Comparison of ENCODE assay signal across 30 cellular contexts in the genomic region with DNA sequence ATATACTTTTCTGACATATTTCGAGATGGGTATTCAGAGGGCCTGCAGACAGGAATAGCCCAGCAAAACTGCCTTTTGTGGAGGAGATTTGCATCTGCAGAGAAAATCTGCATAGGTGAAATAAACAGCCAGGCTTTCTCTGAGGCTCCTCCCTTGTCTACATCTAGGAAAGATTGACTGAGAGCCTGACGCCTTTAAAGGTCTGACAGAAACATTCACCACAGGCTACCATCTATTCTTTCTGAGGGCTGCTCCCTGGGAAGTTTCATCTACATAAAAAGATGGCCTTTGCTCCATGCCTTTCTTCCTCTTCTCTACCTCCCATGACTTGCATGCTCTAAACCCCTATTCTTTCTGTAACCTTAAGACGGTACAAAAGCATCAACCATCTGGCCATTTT. TPM values are rescaled to one million over a fixed set of nuclear protein-coding genes. Genes with fewer than 3 reads are reported as not detected.
DNase-seq lines count a peak whose midpoint lies in the region; ATAC-seq and TF ChIP-seq lines count a peak whose summit lies in the region.
"Had no signal": no experiment of that assay in that cellular context is flagged by ENCODE, and none has a peak within 500 bp of the region (broad histone marks: within the 10 kb centered on the region; RNA-seq: fewer than 3 reads in every experiment).

No MANE protein-coding gene starts in this region.

- peak overlapping the region; percentile 26; the same call in 1 of the 3 replicates for H3K4me3 Mint-ChIP-seq in GM23338
- no peak overlapping the region for H3K4me3 Mint-ChIP-seq in endodermal cell
- no peak overlapping the region for H3K4me3 Mint-ChIP-seq in neural progenitor cell
- H3K4me3 Mint-ChIP-seq: activated CD8-positive, alpha-beta T cell treated with anti-CD3 and anti-CD28 coated beads, Interleukin-2, amount 10 ng/mL, durations not matched to agents 7 days and 5 days; activated naive CD8-positive, alpha-beta T cell treated with anti-CD3 and anti-CD28 coated beads for 36 hours; dendritic cell treated with granulocyte-macrophage colony-stimulating factor and Interleukin-4, amounts not matched to agents 40 ng/mL and 50 ng/mL, for 4 days; natural killer cell had no signal

- peak overlapping the region; percentile 99 for H3K27ac Mint-ChIP-seq in GM23338
- peak overlapping the region; percentile 69 for H3K27ac Mint-ChIP-seq in endodermal cell
- H3K27ac Mint-ChIP-seq in neural progenitor cell: peak overlapping the region; percentile 95
- H3K27ac Mint-ChIP-seq: activated CD8-positive, alpha-beta T cell treated with anti-CD3 and anti-CD28 coated beads, Interleukin-2, amount 10 ng/mL, durations not matched to agents 7 days and 5 days; activated naive CD8-positive, alpha-beta T cell treated with anti-CD3 and anti-CD28 coated beads for 36 hours; dendritic cell treated with granulocyte-macrophage colony-stimulating factor and Interleukin-4, amounts not matched to agents 40 ng/mL and 50 ng/mL, for 4 days; natural killer cell had no signal

- peaks cover 3% of the 10 kb centered on the region for H3F3A ChIP-seq in GM23338 (replicated peaks; ENCODE audit: low read depth)
- H3F3A ChIP-seq in neural progenitor cell (ENCODE audit: low read depth): peaks cover 30% of the 10 kb centered on the region

- peaks cover 11% of the 10 kb centered on the region; the same call in 1 of the 2 replicates for H3K4me1 ChIP-seq in GM23338 (ENCODE audit: insufficient read depth)
- no peaks in the 10 kb centered on the region for H3K4me1 ChIP-seq in NT2/D1 (ENCODE audit: insufficient read depth, insufficient read length)
- H3K4me1 ChIP-seq in endodermal cell (ENCODE audit: control insufficient read depth, insufficient read depth, low read length): peaks cover 12% of the 10 kb centered on the region
- H3K4me1 ChIP-seq in neural progenitor cell: peaks cover 26% of the 10 kb centered on the region
- H3K4me1 ChIP-seq in heart right ventricle: peaks cover 0 to 20% (median 0%) of the 10 kb centered on the region in 9 donors
- H3K4me1 ChIP-seq: ascending aorta, BE2C, lower lobe of right lung, pancreas had no signal

- H3K9me3 ChIP-seq in NT2/D1 (ENCODE audit: insufficient read depth, low read length): no peaks in the 10 kb centered on the region
- H3K9me3 ChIP-seq in endodermal cell (ENCODE audit: control insufficient read depth, low read length): no peaks in the 10 kb centered on the region
- no peaks in the 10 kb centered on the region for H3K9me3 ChIP-seq in neural progenitor cell (ENCODE audit: low read depth)
- no peaks in the 10 kb centered on the region for H3K9me3 ChIP-seq in heart right ventricle
- H3K9me3 ChIP-seq: ascending aorta, BE2C, gastrocnemius medialis, lower lobe of right lung, pancreas had no signal

- H3K9me3 Mint-ChIP-seq in GM23338 (peaks cover 4% of the 10 kb centered on the region), endodermal cell (no peaks in the 10 kb centered on the region), neural progenitor cell (peaks cover 10% of the 10 kb centered on the region)
- H3K9me3 Mint-ChIP-seq: activated naive CD8-positive, alpha-beta T cell treated with anti-CD3 and anti-CD28 coated beads for 36 hours; dendritic cell treated with granulocyte-macrophage colony-stimulating factor and Interleukin-4, amounts not matched to agents 40 ng/mL and 50 ng/mL, for 4 days; natural killer cell had no signal

- peak; percentile 76 for DNase-seq in GM23338 (ENCODE audit: low spot score)
- peak; percentile 79 for DNase-seq in NT2/D1 (ENCODE audit: low read depth, low spot score)
- DNase-seq in endodermal cell: peak; percentile 77
- DNase-seq in neural progenitor cell (ENCODE audit: low spot score): peak; percentile 46
- DNase-seq in GF-D8 (lab: John Stamatoyannopoulos, UW): no peak
- no peak for DNase-seq in heart right ventricle
- DNase-seq: ACHN; activated CD4-positive, CD25-positive, alpha-beta regulatory T cell treated with anti-CD3 and anti-CD28 coated beads, Interleukin-2, amount 50 U/mL, for 72 hours; activated CD8-positive, alpha-beta T cell treated with anti-CD3 and anti-CD28 coated beads, Interleukin-2, amount 10 ng/mL, durations not matched to agents 7 days and 5 days; activated naive CD8-positive, alpha-beta T cell treated with anti-CD3 and anti-CD28 coated beads for 36 hours; BE2C; central memory CD4-positive, alpha-beta T cell; gastrocnemius medialis; KG1; kidney glomerular epithelial cell; lower lobe of right lung; MM.1S; natural killer cell; NCI-H2029; NCI-H226; NCI-H774; pancreas; stimulated activated CD8-positive, alpha-beta memory T cell treated with anti-CD3 and anti-CD28 coated beads, Interleukin-4, amount 100 ng/mL, for 48 hours; T-helper 1 cell; trophoblast cell had no signal

- H3K4me3 ChIP-seq in GM23338 (no peak overlapping the region), NT2/D1 (ENCODE audit: insufficient read length, low read depth) (no peak overlapping the region), endodermal cell (ENCODE audit: low read length) (no peak overlapping the region), neural progenitor cell (no peak overlapping the region), heart right ventricle (no peak overlapping the region)
- H3K4me3 ChIP-seq: ascending aorta, gastrocnemius medialis, lower lobe of right lung, pancreas had no signal

- H2AFZ ChIP-seq in GM23338 (no peak overlapping the region), neural progenitor cell (replicated peaks) (peak overlapping the region; percentile 77)

- peak overlapping the region; percentile 40; the same call in 1 of the 2 replicates for H3K4me2 ChIP-seq in GM23338
- H3K4me2 ChIP-seq in neural progenitor cell: peak overlapping the region; percentile 32

- no peak for TF ChIP-seq CTCF in GM23338 (conservative IDR thresholded peaks at IDR 0.05; ENCODE audit: low read depth in 2 of 2)
- no peak for TF ChIP-seq CTCF in endodermal cell (conservative IDR thresholded peaks at IDR 0.05)
- TF ChIP-seq CTCF in neural progenitor cell (IDR thresholded peaks at IDR 0.05): no peak
- TF ChIP-seq CTCF in heart right ventricle (IDR thresholded peaks at IDR 0.05): no peak

- no peaks in the 10 kb centered on the region for H3K79me2 ChIP-seq in GM23338 (replicated peaks; ENCODE audit: insufficient read depth)
- no peaks in the 10 kb centered on the region for H3K79me2 ChIP-seq in neural progenitor cell (ENCODE audit: low read depth)

- H3K27me3 ChIP-seq in GM23338 (ENCODE audit: insufficient read depth): no peaks in the 10 kb centered on the region
- H3K27me3 ChIP-seq in NT2/D1 (ENCODE audit: insufficient read depth, insufficient read length): no peaks in the 10 kb centered on the region
- H3K27me3 ChIP-seq in endodermal cell (ENCODE audit: control insufficient read depth, insufficient read depth, low read length, poor library complexity, severe bottlenecking): no peaks in the 10 kb centered on the region
- no peaks in the 10 kb centered on the region for H3K27me3 ChIP-seq in neural progenitor cell
- peaks cover 0 to 65% (median 0%) of the 10 kb centered on the region in 7 donors for H3K27me3 ChIP-seq in heart right ventricle
- H3K27me3 ChIP-seq: ascending aorta, BE2C, gastrocnemius medialis, pancreas had no signal

- H3K36me3 ChIP-seq in GM23338 (ENCODE audit: insufficient read depth) (no peaks in the 10 kb centered on the region), NT2/D1 (ENCODE audit: insufficient read depth, insufficient read length, low read length) (no peaks in the 10 kb centered on the region), endodermal cell (ENCODE audit: control insufficient read depth, insufficient read depth, low read length) (no peaks in the 10 kb centered on the region), neural progenitor cell (no peaks in the 10 kb centered on the region), heart right ventricle (no peaks in the 10 kb centered on the region)
- H3K36me3 ChIP-seq: ascending aorta, BE2C, gastrocnemius medialis, lower lobe of right lung, pancreas had no signal

- H3K36me3 Mint-ChIP-seq in GM23338 (ENCODE audit: low read depth) (peaks cover 11% of the 10 kb centered on the region; the same call in 1 of the 3 replicates), endodermal cell (ENCODE audit: low read depth) (no peaks in the 10 kb centered on the region), neural progenitor cell (no peaks in the 10 kb centered on the region)
- H3K36me3 Mint-ChIP-seq: activated naive CD8-positive, alpha-beta T cell treated with anti-CD3 and anti-CD28 coated beads for 36 hours; natural killer cell had no signal

- WGBS in endodermal cell (ENCODE audit: insufficient coverage in 1 of 2, insufficient read length in 1 of 2), 2 experiments: 19% methylated on average over 3 of the region's 3 CpGs; no CpG with 5 or more reads in 1 of the 2 experiments
- 94% methylated on average over 3 of the region's 3 CpGs for WGBS in heart right ventricle, 2 donors

- peak; percentile 94 for ATAC-seq in GM23338
- no peak for ATAC-seq in GM19328 (IDR thresholded peaks at IDR 0.05; ENCODE audit: unreplicated experiment)
- no peak for ATAC-seq in GM18907 (IDR thresholded peaks at IDR 0.05; ENCODE audit: unreplicated experiment)
- no peak for ATAC-seq in heart right ventricle
- ATAC-seq: activated CD8-positive, alpha-beta T cell treated with anti-CD3 and anti-CD28 coated beads, Interleukin-2, amount 10 ng/mL, durations not matched to agents 7 days and 5 days; gastrocnemius medialis; lower lobe of right lung; natural killer cell had no signal

- H3K27me3 Mint-ChIP-seq in GM23338 (ENCODE audit: insufficient read depth, low read depth, poor library complexity) (peaks cover 3% of the 10 kb centered on the region), endodermal cell (ENCODE audit: insufficient read depth) (no peaks in the 10 kb centered on the region), neural progenitor cell (ENCODE audit: insufficient read depth, low read depth) (peaks cover 4% of the 10 kb centered on the region)
- H3K27me3 Mint-ChIP-seq: activated naive CD8-positive, alpha-beta T cell treated with anti-CD3 and anti-CD28 coated beads for 36 hours; dendritic cell treated with granulocyte-macrophage colony-stimulating factor and Interleukin-4, amounts not matched to agents 40 ng/mL and 50 ng/mL, for 4 days had no signal

- H3K27ac ChIP-seq in GM23338 (ENCODE audit: low read depth): peak overlapping the region; percentile 95
- peak overlapping the region; percentile 86 for H3K27ac ChIP-seq in endodermal cell (ENCODE audit: low read depth, low read length)
- H3K27ac ChIP-seq in neural progenitor cell: peak overlapping the region; percentile 55
- H3K27ac ChIP-seq in heart right ventricle: no peak overlapping the region
- H3K27ac ChIP-seq: ascending aorta, gastrocnemius medialis, lower lobe of right lung, pancreas, RWPE1 had no signal

- H3K9ac ChIP-seq in NT2/D1 (ENCODE audit: insufficient read length, low read depth) (no peak overlapping the region), endodermal cell (ENCODE audit: extremely low read depth, low read length, poor library complexity, severe bottlenecking) (no peak overlapping the region), neural progenitor cell (no peak overlapping the region)

- intact Hi-C loops in heart right ventricle (cut with DNase I): no loop called here

- no peaks in the 10 kb centered on the region for H3K9me2 ChIP-seq in GM23338 (ENCODE audit: insufficient read depth)

- H3K4me1 Mint-ChIP-seq in GM23338: peaks cover 16% of the 10 kb centered on the region
- peaks cover 40% of the 10 kb centered on the region for H3K4me1 Mint-ChIP-seq in endodermal cell
- peaks cover 55% of the 10 kb centered on the region for H3K4me1 Mint-ChIP-seq in neural progenitor cell
- H3K4me1 Mint-ChIP-seq: activated naive CD8-positive, alpha-beta T cell treated with anti-CD3 and anti-CD28 coated beads for 36 hours; natural killer cell had no signal

- no peaks in the 10 kb centered on the region for H4K20me1 ChIP-seq in GM23338 (replicated peaks; ENCODE audit: insufficient read depth)
- no peaks in the 10 kb centered on the region for H4K20me1 ChIP-seq in neural progenitor cell (ENCODE audit: low read depth)

RNA-seq across cellular contexts. Expression of a gene that starts 55.0 kb away (rescaled TPM):
- 251 and 380 TPM in 2 replicates for total RNA-seq in GM23338 (2014; rRNA removed; shearing (Covaris generic))
- polyA plus RNA-seq in GM23338 (2016; fragmentation: Nextera tagmentation; extraction: Ambion mirVana) (138 and 160 TPM in 2 replicates), heart right ventricle (10 to 100 TPM; 47.4 to 60.2 TPM)
- total RNA-seq in endodermal cell (100 to 1,000 TPM; 133 to 220 TPM), neural progenitor cell (ENCODE audit: low replicate concordance) (406 and 873 TPM in 2 replicates), heart right ventricle (100 to 1,000 TPM; 112 to 191 (median 131) TPM)
- 128 TPM for polyA plus RNA-seq in endodermal cell (2013, experiment 1 of 2)
- polyA plus RNA-seq in endodermal cell (2013, experiment 2 of 2): 136 TPM

Comparison
In these comparisons a context has a peak if more than half of its experiments do, and no peak if none do; other contexts are left out.
1. DNase-seq: peak in GM23338 (single experiment), NT2/D1 (single experiment), endodermal cell (single experiment) and neural progenitor cell (single experiment); none in GF-D8 (single experiment) and heart right ventricle (0 of 2).
2. H3K27ac ChIP-seq: peak in GM23338 (single experiment), endodermal cell (single experiment) and neural progenitor cell (single experiment); none in heart right ventricle (0 of 10).
3. Peak in every context shown above with its lines, with median percentiles within 50 percentile points of each other: H3K27ac Mint-ChIP-seq.